Comparison of ENCODE assay signal across 1 cellular context in genomic region chr3:144162042-144162441, GRCh38.
TF ChIP-seq lines count a peak whose summit lies in the region.

No MANE protein-coding gene starts in this region.

TF ChIP-seq in HepG2, 621 proteins besides CTCF, POLR2A, EP300 and RAD21 (continued from another document and continues in another):
- TF ChIP-seq RNF219 (CRISPR knock-in tag; IDR thresholded peaks at IDR 0.05) = no peak
- TF ChIP-seq ZFP36 (IDR thresholded peaks at IDR 0.05; ENCODE audit: borderline replicate concordance, low read depth, low read length, partially characterized antibody) = peak; percentile 21
- peak; percentile 84; the same call in 1 of the 2 replicates for TF ChIP-seq SMARCC2 (IDR thresholded peaks at IDR 0.05)
- TF ChIP-seq ZNF589 (CRISPR knock-in tag; conservative IDR thresholded peaks at IDR 0.05) = no peak
- no peak for TF ChIP-seq MLLT10 (CRISPR knock-in tag; IDR thresholded peaks at IDR 0.05)
- TF ChIP-seq MYPOP (CRISPR knock-in tag; IDR thresholded peaks at IDR 0.05) = no peak
- no peak for TF ChIP-seq WIZ (CRISPR knock-in tag; IDR thresholded peaks at IDR 0.05)
- no peak for TF ChIP-seq KMT2B (CRISPR knock-in tag; IDR thresholded peaks at IDR 0.05)
- no peak for TF ChIP-seq ATF2 (CRISPR knock-in tag; IDR thresholded peaks at IDR 0.05)
- TF ChIP-seq RXRB (CRISPR knock-in tag; IDR thresholded peaks at IDR 0.05; ENCODE audit: borderline replicate concordance) = peak; percentile 54; the same call in 1 of the 2 replicates
- no peak for TF ChIP-seq JDP2 (CRISPR knock-in tag; IDR thresholded peaks at IDR 0.05; ENCODE audit: borderline replicate concordance)
- no peak for TF ChIP-seq CCAR2 (optimal IDR thresholded peaks at IDR 0.05; ENCODE audit: low read depth, low read length)
- no peak for TF ChIP-seq CHCHD3 (CRISPR knock-in tag; IDR thresholded peaks at IDR 0.05)
- TF ChIP-seq ZNF24 (IDR thresholded peaks at IDR 0.05) = peak; percentile 59; the same call in 1 of the 2 replicates
- no peak for TF ChIP-seq ZBTB3 (CRISPR knock-in tag; IDR thresholded peaks at IDR 0.05; ENCODE audit: borderline replicate concordance, low read depth)
- no peak for TF ChIP-seq ZNF776 (CRISPR knock-in tag; IDR thresholded peaks at IDR 0.05)
- TF ChIP-seq ZFAT (CRISPR knock-in tag; conservative IDR thresholded peaks at IDR 0.05) = no peak
- no peak for TF ChIP-seq IRF9 (CRISPR knock-in tag; IDR thresholded peaks at IDR 0.05; ENCODE audit: borderline replicate concordance)
- TF ChIP-seq GPN1 (CRISPR knock-in tag; IDR thresholded peaks at IDR 0.05; ENCODE audit: borderline replicate concordance) = no peak
- TF ChIP-seq ZGPAT (CRISPR knock-in tag; IDR thresholded peaks at IDR 0.05) = peak; percentile 83
- peak; percentile 55 for TF ChIP-seq THAP11 (CRISPR knock-in tag; IDR thresholded peaks at IDR 0.05)
- TF ChIP-seq HBP1 (CRISPR knock-in tag; IDR thresholded peaks at IDR 0.05; ENCODE audit: low read depth) = no peak
- no peak for TF ChIP-seq ZNF382 (CRISPR knock-in tag; IDR thresholded peaks at IDR 0.05; ENCODE audit: borderline replicate concordance)
- no peak for TF ChIP-seq HMGXB3 (CRISPR knock-in tag; IDR thresholded peaks at IDR 0.05; ENCODE audit: borderline replicate concordance)
- no peak for TF ChIP-seq EZH2 (conservative IDR thresholded peaks at IDR 0.05; ENCODE audit: low read depth, low read length)
- TF ChIP-seq RARG (CRISPR knock-in tag; IDR thresholded peaks at IDR 0.05; ENCODE audit: low read depth) = no peak
- no peak for TF ChIP-seq ZNF33B (CRISPR knock-in tag; IDR thresholded peaks at IDR 0.05)
- TF ChIP-seq ZBTB21 (CRISPR knock-in tag; IDR thresholded peaks at IDR 0.05) = no peak
- no peak for TF ChIP-seq NFIB (CRISPR knock-in tag; IDR thresholded peaks at IDR 0.05; ENCODE audit: borderline replicate concordance)
- TF ChIP-seq TMF1 (CRISPR knock-in tag; IDR thresholded peaks at IDR 0.05; ENCODE audit: low read depth) = no peak
- no peak for TF ChIP-seq PBX2 (CRISPR knock-in tag; IDR thresholded peaks at IDR 0.05)
- no peak for TF ChIP-seq PAX8 (CRISPR knock-in tag; IDR thresholded peaks at IDR 0.05; ENCODE audit: borderline replicate concordance)
- TF ChIP-seq SMARCE1 (IDR thresholded peaks at IDR 0.05; ENCODE audit: borderline replicate concordance) = 0 out of 2 replicates have a peak, but pooled peaks have one; percentile 74
- TF ChIP-seq ZBTB43 (CRISPR knock-in tag; conservative IDR thresholded peaks at IDR 0.05) = no peak
- TF ChIP-seq ZNF121 (CRISPR knock-in tag; IDR thresholded peaks at IDR 0.05) = no peak
- TF ChIP-seq ZNF160 (CRISPR knock-in tag; IDR thresholded peaks at IDR 0.05) = no peak
- no peak for TF ChIP-seq ETV6 (CRISPR knock-in tag; conservative IDR thresholded peaks at IDR 0.05)
- TF ChIP-seq FOXK1 (CRISPR knock-in tag; IDR thresholded peaks at IDR 0.05; ENCODE audit: borderline replicate concordance, low read depth) = peak; percentile 76; the same call in 1 of the 2 replicates
- TF ChIP-seq YY1 (IDR thresholded peaks at IDR 0.05; ENCODE audit: insufficient read depth, insufficient replicate concordance, low read depth, low read length) = no peak
- no peak for TF ChIP-seq SIN3B (IDR thresholded peaks at IDR 0.05; ENCODE audit: low read length)
- no peak for TF ChIP-seq CEBPZ (IDR thresholded peaks at IDR 0.05; ENCODE audit: low read length)
- TF ChIP-seq SP1 (IDR thresholded peaks at IDR 0.05) = no peak
- TF ChIP-seq SP1 (CRISPR knock-in tag; IDR thresholded peaks at IDR 0.05) = no peak
- peak; percentile 28; the same call in 1 of the 2 replicates for TF ChIP-seq YEATS2 (CRISPR knock-in tag; IDR thresholded peaks at IDR 0.05; ENCODE audit: borderline replicate concordance)
- no peak for TF ChIP-seq TRIM24 (CRISPR knock-in tag; IDR thresholded peaks at IDR 0.05)
- peak; percentile 40; the same call in 1 of the 2 replicates for TF ChIP-seq MED1 (CRISPR knock-in tag; IDR thresholded peaks at IDR 0.05)
